ENCODE assay signal across 5 cellular contexts in genomic region chr2:212875950-212876349, GRCh38.
DNase-seq lines count a peak whose midpoint lies in the region; ATAC-seq and TF ChIP-seq lines count a peak whose summit lies in the region.
"Not testable (repeated sequence)": the region's sequence is repeated elsewhere in the genome, so short reads cannot be mapped to it uniquely, and the experiment has no call there.

No MANE protein-coding gene starts in this region.

- not testable (repeated sequence) for H3K4me3 Mint-ChIP-seq in CD8-positive, alpha-beta T cell; activated naive CD4-positive, alpha-beta T cell treated with anti-CD3 and anti-CD28 coated beads, Interleukin-2, amount 10 ng/mL, durations not matched to agents 7 days and 5 days

- TF ChIP-seq CTCF in CD8-positive, alpha-beta T cell (IDR thresholded peaks at IDR 0.05); DND-41 (IDR thresholded peaks at IDR 0.05; ENCODE audit: borderline replicate concordance, extremely low read depth, low read length, poor library complexity, severe bottlenecking); spleen (IDR thresholded peaks at IDR 0.05 in 8 of 11, conservative IDR thresholded peaks at IDR 0.05 in 3 of 11): not testable (repeated sequence)

- 55 to 77% (median 75%) methylated on average over 5 of the region's 5 CpGs for WGBS in spleen, 5 donors

- H3K4me1 ChIP-seq in CD8-positive, alpha-beta T cell (ENCODE audit: insufficient read depth, low read length); spleen: not testable (repeated sequence)
- H3K4me1 ChIP-seq in DND-41 (ENCODE audit: insufficient read depth, low read length) = peaks cover 33% of the 10 kb centered on the region

- not testable (repeated sequence) for ATAC-seq in CD8-positive, alpha-beta T cell; DND-41 (ENCODE audit: insufficient read depth, low read depth)

- H3K27me3 Mint-ChIP-seq in CD8-positive, alpha-beta T cell (ENCODE audit: low read depth); activated naive CD4-positive, alpha-beta T cell treated with anti-CD3 and anti-CD28 coated beads, Interleukin-2, amount 10 ng/mL, durations not matched to agents 7 days and 5 days: not testable (repeated sequence)

- not testable (repeated sequence) for TF ChIP-seq POLR2A in spleen (IDR thresholded peaks at IDR 0.05)

- not testable (repeated sequence) for H3K79me2 ChIP-seq in DND-41 (ENCODE audit: insufficient read depth, low read length)

- POLR2A ChIA-PET in CD8-positive, alpha-beta T cell (lab: Charles Lee) = not testable (repeated sequence)

- H3K27me3 ChIP-seq in CD8-positive, alpha-beta T cell (ENCODE audit: insufficient read depth, low read length); DND-41 (ENCODE audit: insufficient read depth, low read length, poor library complexity); spleen (replicated peaks in 1 of 7): not testable (repeated sequence)

- H2AFZ ChIP-seq in DND-41 (ENCODE audit: low read depth, low read length) = not testable (repeated sequence)

- not testable (repeated sequence) for H3K27ac ChIP-seq in CD8-positive, alpha-beta T cell (ENCODE audit: low read depth, low read length); spleen
- H3K27ac ChIP-seq in DND-41 (ENCODE audit: low read length) = peak overlapping the region; percentile 50
- peak overlapping the region; percentile 47 for H3K27ac ChIP-seq in KOPT-K1 (ENCODE audit: low read depth, low read length, poor library complexity, severe bottlenecking)

- H3K9me3 Mint-ChIP-seq in CD8-positive, alpha-beta T cell; activated naive CD4-positive, alpha-beta T cell treated with anti-CD3 and anti-CD28 coated beads, Interleukin-2, amount 10 ng/mL, durations not matched to agents 7 days and 5 days: not testable (repeated sequence)

- H3K36me3 Mint-ChIP-seq in CD8-positive, alpha-beta T cell; activated naive CD4-positive, alpha-beta T cell treated with anti-CD3 and anti-CD28 coated beads, Interleukin-2, amount 10 ng/mL, durations not matched to agents 7 days and 5 days: not testable (repeated sequence)

- H3K9ac ChIP-seq in DND-41 (ENCODE audit: low read depth, low read length) = not testable (repeated sequence)

- not testable (repeated sequence) for H3K9me3 ChIP-seq in CD8-positive, alpha-beta T cell (ENCODE audit: low read length); spleen
- peaks cover 14% of the 10 kb centered on the region for H3K9me3 ChIP-seq in DND-41 (ENCODE audit: insufficient read depth, low read length, severe bottlenecking)
- peaks cover 76% of the 10 kb centered on the region for H3K9me3 ChIP-seq in KOPT-K1 (ENCODE audit: insufficient read depth, low read length, poor library complexity, severe bottlenecking)

- not testable (repeated sequence) for DNase-seq in CD8-positive, alpha-beta T cell; DND-41; activated naive CD4-positive, alpha-beta T cell treated with anti-CD3 and anti-CD28 coated beads, Interleukin-2, amount 10 ng/mL, durations not matched to agents 7 days and 5 days
- peak; percentile 64 for DNase-seq in spleen

- not testable (repeated sequence) for H3K36me3 ChIP-seq in CD8-positive, alpha-beta T cell (ENCODE audit: insufficient read depth, low read length); KOPT-K1 (ENCODE audit: insufficient read depth, low read length); spleen
- H3K36me3 ChIP-seq in DND-41 (ENCODE audit: insufficient read depth, low read length) = 0 out of 2 replicates have a peak, but pooled peaks cover 11% of the 10 kb centered on the region

- peak overlapping the region; percentile 55 for H3K27ac Mint-ChIP-seq in CD8-positive, alpha-beta T cell
- peak overlapping the region; percentile 64 for H3K27ac Mint-ChIP-seq in activated naive CD4-positive, alpha-beta T cell treated with anti-CD3 and anti-CD28 coated beads, Interleukin-2, amount 10 ng/mL, durations not matched to agents 7 days and 5 days

- peaks cover 20% of the 10 kb centered on the region for H3K4me1 Mint-ChIP-seq in CD8-positive, alpha-beta T cell (ENCODE audit: low read depth)
- peaks cover 13% of the 10 kb centered on the region for H3K4me1 Mint-ChIP-seq in activated naive CD4-positive, alpha-beta T cell treated with anti-CD3 and anti-CD28 coated beads, Interleukin-2, amount 10 ng/mL, durations not matched to agents 7 days and 5 days

- not testable (repeated sequence) for H3K4me2 ChIP-seq in DND-41 (ENCODE audit: insufficient read depth, low read length)

- CTCF ChIA-PET in CD8-positive, alpha-beta T cell (lab: Charles Lee) = not testable (repeated sequence)
- CTCF ChIA-PET in activated naive CD4-positive, alpha-beta T cell treated with anti-CD3 and anti-CD28 coated beads, Interleukin-2, amount 10 ng/mL, durations not matched to agents 7 days and 5 days (lab: Charles Lee) = interaction anchor here (0.7 kb wide), 1 partner anchor 1140 kb away, joined by 3 read pairs; no protein-coding TSS in a partner anchor

- H3K4me3 ChIP-seq in CD8-positive, alpha-beta T cell (ENCODE audit: low read depth, low read length); spleen: not testable (repeated sequence)
- H3K4me3 ChIP-seq in DND-41 (ENCODE audit: low read depth in 1 of 2, low read length in 2 of 2) = peak overlapping the region in 1 of 2 experiments; percentile 27; a peak in 1 of 4 replicates

- not testable (repeated sequence) for H4K20me1 ChIP-seq in DND-41 (ENCODE audit: insufficient read depth, low read length)

- intact Hi-C loops in CD8-positive, alpha-beta T cell (cut with DNase I, micrococcal nuclease); spleen (cut with DNase I; ENCODE audit: low total_unique reads): not testable (repeated sequence)
